ENCODE assay signal across 16 cellular contexts in the genomic region with DNA sequence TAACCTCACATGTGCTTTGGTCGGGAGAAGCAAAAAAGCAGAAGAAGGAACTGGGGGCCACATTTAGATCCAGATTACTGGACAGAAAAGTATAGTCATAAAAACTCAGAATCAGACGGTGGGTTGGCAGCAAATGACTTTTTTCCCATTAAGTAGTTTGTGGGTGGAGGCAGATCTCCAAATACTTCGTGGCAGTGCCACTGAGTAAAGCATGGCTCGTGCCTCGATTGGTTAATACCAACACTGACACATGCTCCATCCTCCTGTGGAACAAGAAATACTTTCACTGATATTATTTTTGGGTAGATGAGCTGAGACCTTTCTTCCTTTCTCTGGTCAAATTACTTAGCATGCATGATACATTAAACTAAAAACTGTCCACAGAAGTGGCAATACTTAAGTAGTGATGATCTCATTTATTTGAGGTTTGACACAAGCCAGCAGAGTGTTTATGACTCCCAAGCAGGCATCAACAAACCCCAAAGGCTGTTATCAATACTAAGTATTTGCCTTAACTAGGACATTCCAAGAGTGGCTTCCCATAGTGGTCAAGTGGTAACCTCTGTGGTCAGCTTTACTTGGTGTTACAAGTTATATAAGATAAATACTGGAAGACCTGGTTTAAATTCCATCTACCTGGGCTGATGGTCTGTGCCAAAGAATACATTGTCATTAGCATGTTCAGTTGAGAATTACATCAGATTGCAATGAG.
A peak's percentile ranks its signal among the peaks of the same experiment; 100 is the strongest.
DNase-seq lines count a peak whose midpoint lies in the region; ATAC-seq and TF ChIP-seq lines count a peak whose summit lies in the region.
"Had no signal": no experiment of that assay in that cellular context is flagged by ENCODE, and none has a peak within 500 bp of the region (broad histone marks: within the 10 kb centered on the region; RNA-seq: fewer than 3 reads in every experiment).

No MANE protein-coding gene starts in this region.

- intact Hi-C loops in mammary epithelial cell (cut with micrococcal nuclease), result no loop called here
- intact Hi-C loops in MCF 10A (cut with micrococcal nuclease), result no loop called here
- intact Hi-C loops in PC-3 (cut with micrococcal nuclease), result no loop called here

- H3K4me1 Mint-ChIP-seq in MCF 10A (ENCODE audit: insufficient read depth, unreplicated experiment), result no peaks in the 10 kb centered on the region
- no peaks in the 10 kb centered on the region for H3K4me1 Mint-ChIP-seq in HFFc6 (ENCODE audit: low read depth)
- H3K4me1 Mint-ChIP-seq: CD4-positive, CD25-positive, alpha-beta regulatory T cell; H9 had no signal

- H3K79me2 ChIP-seq in mammary epithelial cell (ENCODE audit: insufficient read depth, low read length) (no peaks in the 10 kb centered on the region), PC-3 (ENCODE audit: low read length) (no peaks in the 10 kb centered on the region)

- CTCF ChIA-PET in mammary epithelial cell (lab: Charles Lee; ENCODE audit: low non-redundant PET) (no interaction called here), MCF 10A (lab: Yijun Ruan, JAX) (interaction anchor here (0.6 to 0.7 kb wide), 2 partner anchors 51 to 68 kb away, joined by 3 read pairs; no protein-coding TSS in a partner anchor), PC-3 (lab: Charles Lee) (no interaction called here)

- H3K27me3 Mint-ChIP-seq in MCF 10A (ENCODE audit: insufficient read depth, unreplicated experiment) (peaks cover 13% of the 10 kb centered on the region), HFFc6 (ENCODE audit: insufficient read depth) (no peaks in the 10 kb centered on the region)

- 85% methylated on average over 5 of the region's 5 CpGs for WGBS in mammary epithelial cell (ENCODE audit: low coverage, missing lambda C conversion rate)

- H3K9me3 ChIP-seq in mammary epithelial cell (replicated peaks; ENCODE audit: insufficient read depth, low read length), result no peaks in the 10 kb centered on the region
- H3K9me3 ChIP-seq in PC-3 (ENCODE audit: low read length), result no peaks in the 10 kb centered on the region

- H3K9ac ChIP-seq in mammary epithelial cell (ENCODE audit: insufficient read depth, low read length), result no peak overlapping the region
- no peak overlapping the region for H3K9ac ChIP-seq in PC-3 (ENCODE audit: low read length)
- H3K9ac ChIP-seq: BLaER1 treated with 17β-estradiol and CSF1 and Interleukin-3, amounts not matched to agents 10 nM and 100 nM had no signal

- TF ChIP-seq CTCF in mammary epithelial cell (conservative IDR thresholded peaks at IDR 0.05 in 1 of 2, IDR thresholded peaks at IDR 0.05 in 1 of 2; ENCODE audit: extremely low read depth in 1 of 2, insufficient read depth in 1 of 2, low read depth in 1 of 2, low read length in 2 of 2), result no peak
- TF ChIP-seq CTCF in MCF 10A (IDR thresholded peaks at IDR 0.05; ENCODE audit: unreplicated experiment), result no peak
- TF ChIP-seq CTCF in PC-3 (conservative IDR thresholded peaks at IDR 0.05; ENCODE audit: low read depth, low read length), result no peak
- TF ChIP-seq CTCF in HFFc6 (IDR thresholded peaks at IDR 0.05), result no peak

- H3K27ac ChIP-seq in mammary epithelial cell (ENCODE audit: insufficient read depth, low read depth, low read length) (no peak overlapping the region), PC-3 (ENCODE audit: low read length) (no peak overlapping the region)
- H3K27ac ChIP-seq: BLaER1 treated with 17β-estradiol and CSF1 and Interleukin-3, amounts not matched to agents 10 nM and 100 nM had no signal

- DNase-seq in mammary epithelial cell (peak; percentile 24), MCF 10A (ENCODE audit: unreplicated experiment) (no peak), PC-3 (peak; percentile 11), myocyte (ENCODE audit: low read depth) (peak; percentile 9), HFFc6 (no peak), NCI-H1105 treated with DMSO at 0.1 percent for 48 hours (lab: John Stamatoyannopoulos, UW) (no peak)
- DNase-seq: ACHN; Calu3; CD4-positive, CD25-positive, alpha-beta regulatory T cell; DMS79; GOT3; H9 had no signal

- H4K20me1 ChIP-seq in mammary epithelial cell (ENCODE audit: insufficient read depth, low read length) (no peaks in the 10 kb centered on the region), PC-3 (ENCODE audit: low read length) (no peaks in the 10 kb centered on the region)
- H4K20me1 ChIP-seq: BLaER1 treated with 17β-estradiol and CSF1 and Interleukin-3, amounts not matched to agents 10 nM and 100 nM had no signal

- H3F3A ChIP-seq in PC-3 (ENCODE audit: low read length, unreplicated experiment), result no peaks in the 10 kb centered on the region

- H3K4me1 ChIP-seq in mammary epithelial cell (ENCODE audit: insufficient read depth, low read length), result no peaks in the 10 kb centered on the region
- H3K4me1 ChIP-seq in PC-3 (ENCODE audit: insufficient read depth, low read length), result no peaks in the 10 kb centered on the region

- POLR2A ChIA-PET in MCF 10A (lab: Yijun Ruan, JAX), result no interaction called here
- POLR2A ChIA-PET in PC-3 (lab: Charles Lee; ENCODE audit: unreplicated experiment), result no interaction called here

- no peak overlapping the region for H3K4me2 ChIP-seq in mammary epithelial cell (ENCODE audit: insufficient read depth, low read depth, low read length)
- H3K4me2 ChIP-seq in PC-3 (ENCODE audit: low read length), result no peak overlapping the region

- no peak overlapping the region for H3K4me3 Mint-ChIP-seq in MCF 10A (ENCODE audit: unreplicated experiment)
- no peak overlapping the region for H3K4me3 Mint-ChIP-seq in HFFc6
- H3K4me3 Mint-ChIP-seq: CD4-positive, CD25-positive, alpha-beta regulatory T cell; H9 had no signal

- dilution Hi-C loops in mammary epithelial cell (cut with HindIII; ENCODE audit: low sequenced_read_pairs), result no loop called here

- H3K4me3 ChIP-seq in mammary epithelial cell (replicated peaks in 1 of 3; ENCODE audit: insufficient read depth in 1 of 3, low read depth in 2 of 3, low read length in 3 of 3), result no peak overlapping the region
- H3K4me3 ChIP-seq in PC-3 (ENCODE audit: low read length), result no peak overlapping the region
- H3K4me3 ChIP-seq: BLaER1 treated with 17β-estradiol and CSF1 and Interleukin-3, amounts not matched to agents 10 nM and 100 nM; GM12878 had no signal

- H3K36me3 Mint-ChIP-seq in MCF 10A (ENCODE audit: insufficient read depth, unreplicated experiment) (no peaks in the 10 kb centered on the region), HFFc6 (ENCODE audit: low read depth) (no peaks in the 10 kb centered on the region)
- H3K36me3 Mint-ChIP-seq: CD4-positive, CD25-positive, alpha-beta regulatory T cell had no signal

- BruUV-seq in mammary epithelial cell (replicated peaks; lab: Mats Ljungman, UMichigan), result no TSS peak
- no TSS peak for BruUV-seq in MCF 10A (replicated peaks; lab: Mats Ljungman, UMichigan)
- BruUV-seq in PC-3 (replicated peaks; lab: Mats Ljungman, UMichigan), result no TSS peak

- H3K36me3 ChIP-seq in mammary epithelial cell (ENCODE audit: insufficient read depth, low read length) (no peaks in the 10 kb centered on the region), PC-3 (ENCODE audit: low read depth, low read length) (no peaks in the 10 kb centered on the region)
- H3K36me3 ChIP-seq: BLaER1 treated with 17β-estradiol and CSF1 and Interleukin-3, amounts not matched to agents 10 nM and 100 nM had no signal

- H3K27ac Mint-ChIP-seq in MCF 10A (ENCODE audit: low read depth, unreplicated experiment), result no peak overlapping the region
- no peak overlapping the region for H3K27ac Mint-ChIP-seq in HFFc6
- H3K27ac Mint-ChIP-seq: CD4-positive, CD25-positive, alpha-beta regulatory T cell; H9 had no signal

- H2AFZ ChIP-seq in mammary epithelial cell (ENCODE audit: low read depth, low read length) (no peak overlapping the region), PC-3 (ENCODE audit: low read length) (no peak overlapping the region)

- no peaks in the 10 kb centered on the region for H3K9me2 ChIP-seq in PC-3 (replicated peaks; ENCODE audit: low read length)

- in situ Hi-C loops in mammary epithelial cell (cut with MboI; ENCODE audit: low sequenced_read_pairs in 2 of 2), result no loop called here

- ATAC-seq in PC-3 (no peak), GM18870 (IDR thresholded peaks at IDR 0.05; ENCODE audit: unreplicated experiment) (no peak)
- ATAC-seq: GM12878, HepG2 had no signal

- H3K9me3 Mint-ChIP-seq in MCF 10A (ENCODE audit: unreplicated experiment), result no peaks in the 10 kb centered on the region
- no peaks in the 10 kb centered on the region for H3K9me3 Mint-ChIP-seq in HFFc6

- H3K27me3 ChIP-seq in mammary epithelial cell (ENCODE audit: insufficient read depth, low read length), result no peaks in the 10 kb centered on the region
- H3K27me3 ChIP-seq in PC-3 (ENCODE audit: low read length), result no peaks in the 10 kb centered on the region
- H3K27me3 ChIP-seq: BLaER1 treated with 17β-estradiol and CSF1 and Interleukin-3, amounts not matched to agents 10 nM and 100 nM had no signal

Comparison
In these comparisons a context has a peak if more than half of its experiments do, and no peak if none do; other contexts are left out.
1. DNase-seq: peak in mammary epithelial cell (single experiment), PC-3 (single experiment) and myocyte (single experiment); none in MCF 10A (single experiment), HFFc6 (single experiment) and NCI-H1105 treated with DMSO at 0.1 percent for 48 hours (single experiment).